8 cellular contexts compared by ENCODE assay signal in the genomic region with DNA sequence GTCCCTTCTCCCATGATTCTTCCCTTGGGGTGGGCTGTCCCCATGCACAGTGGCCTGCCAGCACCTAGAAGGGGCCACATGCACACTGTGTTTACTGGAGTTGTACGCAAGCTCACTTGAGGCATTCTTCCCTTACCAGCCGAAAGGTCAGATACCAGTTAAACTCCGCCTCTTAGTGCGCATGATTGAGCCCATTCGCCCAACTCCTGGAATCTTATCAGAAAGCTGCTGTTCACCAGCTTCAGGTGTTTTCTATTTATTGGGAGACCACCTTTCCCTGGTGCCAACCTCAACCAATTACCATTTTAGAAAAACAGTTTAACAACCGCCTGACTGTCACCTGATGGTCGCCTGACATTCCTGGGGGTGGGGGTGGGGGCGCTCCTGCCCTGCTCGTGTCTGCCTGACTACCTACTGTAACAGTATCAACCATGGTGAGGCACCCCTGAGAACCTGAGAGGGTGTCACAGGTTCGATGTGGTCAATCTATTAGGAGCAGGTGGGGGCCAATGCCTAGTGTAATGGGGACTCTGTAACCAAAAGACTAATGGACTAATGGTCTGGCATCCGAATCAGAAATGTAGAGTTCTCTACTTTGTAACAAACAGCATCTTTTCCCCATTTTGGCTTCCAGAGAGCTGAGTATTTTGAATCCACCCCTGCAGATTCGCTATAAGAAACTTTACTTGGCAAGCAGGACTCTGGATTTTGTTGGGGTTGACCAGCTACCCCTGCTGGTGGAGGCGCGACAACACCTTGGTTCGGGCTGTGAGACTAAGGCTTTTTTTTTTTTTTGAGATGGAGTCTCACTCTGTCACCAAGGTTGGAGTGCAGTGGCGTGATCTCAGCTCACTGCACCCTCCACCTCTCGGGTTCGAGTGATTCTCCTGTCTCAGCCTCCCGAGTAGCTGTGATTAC. TPM values are rescaled to one million over a fixed set of nuclear protein-coding genes. Genes with fewer than 3 reads are reported as not detected.
A peak's percentile ranks its signal among the peaks of the same experiment; 100 is the strongest.
DNase-seq lines count a peak whose midpoint lies in the region; ATAC-seq, FAIRE-seq and TF ChIP-seq lines count a peak whose summit lies in the region.

No MANE protein-coding gene starts in this region.

- H3K36me3 ChIP-seq in OCI-LY1 (ENCODE audit: insufficient read depth, low read length) (no peaks in the 10 kb centered on the region), heart left ventricle (no peaks in the 10 kb centered on the region), skeletal muscle satellite cell (ENCODE audit: insufficient read depth, low read length) (no peaks in the 10 kb centered on the region)

- no peak overlapping the region for H3K27ac ChIP-seq in OCI-LY1 (ENCODE audit: low read depth, low read length, poor library complexity, severe bottlenecking)
- no peak overlapping the region for H3K27ac ChIP-seq in heart left ventricle

- H3K4me2 ChIP-seq in OCI-LY1 (ENCODE audit: low read length) (peak overlapping the region; percentile 32; the same call in 1 of the 2 replicates), skeletal muscle satellite cell (ENCODE audit: low read length) (peak overlapping the region; percentile 66)

- no peaks in the 10 kb centered on the region for H3F3A ChIP-seq in OCI-LY1 (ENCODE audit: insufficient read depth, low read length)

- no peaks in the 10 kb centered on the region for H3K27me3 ChIP-seq in OCI-LY1 (ENCODE audit: insufficient read depth, low read length)
- H3K27me3 ChIP-seq in heart left ventricle: peaks cover 0 to 35% (median 0%) of the 10 kb centered on the region in 9 donors
- peaks cover 3% of the 10 kb centered on the region for H3K27me3 ChIP-seq in skeletal muscle satellite cell (ENCODE audit: control insufficient read depth, insufficient read depth, low read length)

- no peaks in the 10 kb centered on the region for H3K4me1 Mint-ChIP-seq in activated T-helper 2 cell treated with anti-CD3 and anti-CD28 coated beads, Interferon-gamma antibody, Interleukin-2, Interleukin-4, amounts not matched to agents 10 μg/mL and 5 μg/mL and 100 μg/mL, durations not matched to agents 14 hours and 24 hours and 36 hours (ENCODE audit: low read depth)
- no peaks in the 10 kb centered on the region for H3K4me1 Mint-ChIP-seq in stimulated activated memory B cell treated with anti-CD40 and anti-IgM and Interleukin-4, amounts not matched to agents 10 μg/mL and 1 μg/mL and 100 μg/mL, for 72 hours

- FAIRE-seq in GM18507 (lab: Jason Lieb, UNC): peak; percentile 35

- no peak overlapping the region for H3K4me3 Mint-ChIP-seq in activated T-helper 2 cell treated with anti-CD3 and anti-CD28 coated beads, Interferon-gamma antibody, Interleukin-2, Interleukin-4, amounts not matched to agents 10 μg/mL and 5 μg/mL and 100 μg/mL, durations not matched to agents 14 hours and 24 hours and 36 hours (ENCODE audit: low read depth)
- no peak overlapping the region for H3K4me3 Mint-ChIP-seq in stimulated activated memory B cell treated with anti-CD40 and anti-IgM and Interleukin-4, amounts not matched to agents 10 μg/mL and 1 μg/mL and 100 μg/mL, for 72 hours

- TF ChIP-seq CTCF in OCI-LY1 (IDR thresholded peaks at IDR 0.05; ENCODE audit: low read length): peak; percentile 47
- peak in 10 of 12 donors; percentile 8 to 49 (median 27) for TF ChIP-seq CTCF in heart left ventricle (IDR thresholded peaks at IDR 0.05)

- H3K9me3 ChIP-seq in OCI-LY1 (ENCODE audit: low read length) (no peaks in the 10 kb centered on the region), heart left ventricle (no peaks in the 10 kb centered on the region), skeletal muscle satellite cell (replicated peaks; ENCODE audit: low read length) (no peaks in the 10 kb centered on the region)

- H3K4me3 ChIP-seq in OCI-LY1 (ENCODE audit: low read depth, low read length, poor library complexity, severe bottlenecking) (peak overlapping the region; percentile 7), heart left ventricle (no peak overlapping the region), skeletal muscle satellite cell (ENCODE audit: low read length) (peak overlapping the region; percentile 40)

- in situ Hi-C loops in ACHN (cut with HindIII; ENCODE audit: low pct_ligation_motif_present, low pct_unique_long_range_greater_than_20kb, low sequenced_read_pairs): no loop called here

- H3K9me2 ChIP-seq in OCI-LY1 (ENCODE audit: low read depth, low read length): no peaks in the 10 kb centered on the region

- intact Hi-C loops in activated T-helper 2 cell treated with anti-CD3 and anti-CD28 coated beads, Interferon-gamma antibody, Interleukin-2, Interleukin-4, amounts not matched to agents 10 μg/mL and 5 μg/mL and 100 μg/mL, durations not matched to agents 14 hours and 24 hours and 36 hours (cut with micrococcal nuclease): loop anchor here (10.0 kb wide), 2 partner anchors 77 to 117 kb away; a partner anchor contains a TSS
- intact Hi-C loops in heart left ventricle (cut with DNase I): no loop called here

- H3K4me1 ChIP-seq in OCI-LY1 (ENCODE audit: insufficient read depth, low read length, severe bottlenecking): no peaks in the 10 kb centered on the region
- H3K4me1 ChIP-seq in heart left ventricle: no peaks in the 10 kb centered on the region
- H3K4me1 ChIP-seq in skeletal muscle satellite cell (ENCODE audit: control insufficient read depth, insufficient read depth, low read length): no peaks in the 10 kb centered on the region

- H3K79me2 ChIP-seq in OCI-LY1 (ENCODE audit: insufficient read depth, low read length): no peaks in the 10 kb centered on the region

- H3K27ac Mint-ChIP-seq in activated T-helper 2 cell treated with anti-CD3 and anti-CD28 coated beads, Interferon-gamma antibody, Interleukin-2, Interleukin-4, amounts not matched to agents 10 μg/mL and 5 μg/mL and 100 μg/mL, durations not matched to agents 14 hours and 24 hours and 36 hours: no peak overlapping the region
- no peak overlapping the region for H3K27ac Mint-ChIP-seq in stimulated activated memory B cell treated with anti-CD40 and anti-IgM and Interleukin-4, amounts not matched to agents 10 μg/mL and 1 μg/mL and 100 μg/mL, for 72 hours

- WGBS in heart left ventricle, 4 donors: 40 to 50% (median 45%) methylated on average over 17 to 19 of the region's 19 CpGs

- no peak for TF ChIP-seq POLR2A in heart left ventricle (IDR thresholded peaks at IDR 0.05)

- DNase-seq in ACHN: peak; percentile 38
- no peak for DNase-seq in GM18507 (ENCODE audit: extremely low spot score, insufficient read length, low read depth)
- peak; percentile 10 for DNase-seq in activated T-helper 2 cell treated with anti-CD3 and anti-CD28 coated beads, Interferon-gamma antibody, Interleukin-2, Interleukin-4, amounts not matched to agents 10 μg/mL and 5 μg/mL and 100 μg/mL, durations not matched to agents 14 hours and 24 hours and 36 hours (ENCODE audit: low spot score)
- DNase-seq in heart left ventricle: peak in 3 of 5 donors; percentile 8 to 30 (median 18)
- DNase-seq in NCI-H526 treated with DMSO at 0.1 percent for 48 hours (lab: John Stamatoyannopoulos, UW): no peak

- ATAC-seq in heart left ventricle: no peak
- ATAC-seq in stimulated activated memory B cell treated with anti-CD40 and anti-IgM and Interleukin-4, amounts not matched to agents 10 μg/mL and 1 μg/mL and 100 μg/mL, for 72 hours: no peak

- H2AFZ ChIP-seq in OCI-LY1 (ENCODE audit: low read length): no peak overlapping the region

- no peaks in the 10 kb centered on the region for H3K9me3 Mint-ChIP-seq in activated T-helper 2 cell treated with anti-CD3 and anti-CD28 coated beads, Interferon-gamma antibody, Interleukin-2, Interleukin-4, amounts not matched to agents 10 μg/mL and 5 μg/mL and 100 μg/mL, durations not matched to agents 14 hours and 24 hours and 36 hours
- H3K9me3 Mint-ChIP-seq in stimulated activated memory B cell treated with anti-CD40 and anti-IgM and Interleukin-4, amounts not matched to agents 10 μg/mL and 1 μg/mL and 100 μg/mL, for 72 hours: no peaks in the 10 kb centered on the region

- no peaks in the 10 kb centered on the region for H3K27me3 Mint-ChIP-seq in activated T-helper 2 cell treated with anti-CD3 and anti-CD28 coated beads, Interferon-gamma antibody, Interleukin-2, Interleukin-4, amounts not matched to agents 10 μg/mL and 5 μg/mL and 100 μg/mL, durations not matched to agents 14 hours and 24 hours and 36 hours (ENCODE audit: low read depth)
- no peaks in the 10 kb centered on the region for H3K27me3 Mint-ChIP-seq in stimulated activated memory B cell treated with anti-CD40 and anti-IgM and Interleukin-4, amounts not matched to agents 10 μg/mL and 1 μg/mL and 100 μg/mL, for 72 hours

- no peak overlapping the region for H3K9ac ChIP-seq in OCI-LY1 (ENCODE audit: low read length)
- H3K9ac ChIP-seq in skeletal muscle satellite cell (ENCODE audit: low read depth, low read length): no peak overlapping the region

- no peaks in the 10 kb centered on the region for H4K20me1 ChIP-seq in OCI-LY1 (ENCODE audit: insufficient read depth, low read length)

- no peaks in the 10 kb centered on the region for H3K36me3 Mint-ChIP-seq in activated T-helper 2 cell treated with anti-CD3 and anti-CD28 coated beads, Interferon-gamma antibody, Interleukin-2, Interleukin-4, amounts not matched to agents 10 μg/mL and 5 μg/mL and 100 μg/mL, durations not matched to agents 14 hours and 24 hours and 36 hours (ENCODE audit: low read depth)
- H3K36me3 Mint-ChIP-seq in stimulated activated memory B cell treated with anti-CD40 and anti-IgM and Interleukin-4, amounts not matched to agents 10 μg/mL and 1 μg/mL and 100 μg/mL, for 72 hours: no peaks in the 10 kb centered on the region

RNA-seq across cellular contexts. Expression of a gene that starts 58.3 kb away (rescaled TPM):
- 0.25 TPM in 2 replicates for total RNA-seq in activated T-helper 2 cell treated with anti-CD3 and anti-CD28 coated beads, Interferon-gamma antibody, Interleukin-2, Interleukin-4, amounts not matched to agents 10 μg/mL and 5 μg/mL and 100 μg/mL, durations not matched to agents 14 hours and 24 hours and 36 hours
- total RNA-seq in heart left ventricle: under 1 TPM in 2 of 9 donors, not detected in 7; 0.16 to 0.25 TPM
- under 1 TPM in 1 of 2 donors, not detected in 1; 0.06 TPM for polyA plus RNA-seq in heart left ventricle
- total RNA-seq in skeletal muscle satellite cell (2012; rRNA removed): not detected in 2 replicates

Comparison
In these comparisons a context has a peak if more than half of its experiments do, and no peak if none do; other contexts are left out.
1. DNase-seq: peak in ACHN (single experiment), activated T-helper 2 cell treated with anti-CD3 and anti-CD28 coated beads, Interferon-gamma antibody, Interleukin-2, Interleukin-4, amounts not matched to agents 10 μg/mL and 5 μg/mL and 100 μg/mL, durations not matched to agents 14 hours and 24 hours and 36 hours (single experiment) and heart left ventricle (3 of 5); none in GM18507 (single experiment) and NCI-H526 treated with DMSO at 0.1 percent for 48 hours (single experiment).
2. H3K4me3 ChIP-seq: peak in OCI-LY1 (single experiment) and skeletal muscle satellite cell (single experiment); none in heart left ventricle (0 of 12).